ENCODE assay signal across 40 cellular contexts in genomic region chr1:55315552-55315951, GRCh38.
"Had no signal": no experiment of that assay in that cellular context is flagged by ENCODE, and none has a peak within 500 bp of the region (broad histone marks: within the 10 kb centered on the region; RNA-seq: fewer than 3 reads in every experiment).

No MANE protein-coding gene starts in this region.

- H3K36me3 ChIP-seq: adrenal gland, ascending aorta, brain microvascular endothelial cell, breast epithelium, cardiac muscle cell had no signal

- H3K27ac Mint-ChIP-seq: activated naive CD4-positive, alpha-beta T cell treated with anti-CD3 and anti-CD28 coated beads for 36 hours; activated naive CD4-positive, alpha-beta T cell treated with anti-CD3 and anti-CD28 coated beads, Interleukin-2, amount 10 ng/mL, durations not matched to agents 7 days and 5 days; activated naive CD4-positive, alpha-beta T cell treated with anti-CD3 and anti-CD28 coated beads, Interleukin-2, amount 50 U/mL, for 24 hours; activated naive CD4-positive, alpha-beta T cell treated with anti-CD3 and anti-CD28 coated beads, Interleukin-2, amount 50 U/mL, for 72 hours; activated naive CD8-positive, alpha-beta T cell; activated naive CD8-positive, alpha-beta T cell treated with anti-CD3 and anti-CD28 coated beads for 36 hours; activated naive CD8-positive, alpha-beta T cell treated with anti-CD3 and anti-CD28 coated beads, Interleukin-2, amount 10 ng/mL, durations not matched to agents 7 days and 5 days; activated naive CD8-positive, alpha-beta T cell treated with anti-CD3 and anti-CD28 coated beads, Interleukin-2, amount 50 U/mL, for 24 hours; activated T-cell treated with anti-CD3 and anti-CD28 coated beads, Interleukin-2, amount 50 U/mL, for 24 hours; activated T-cell treated with anti-CD3 and anti-CD28 coated beads, Interleukin-2, amount 50 U/mL, for 72 hours; activated T-helper 1 cell treated with anti-CD3 and anti-CD28 coated beads, Interleukin-12 subunit alpha, Interleukin-12 subunit beta, Interleukin-2, Interleukin-4 antibody, amounts not matched to agents 30 ng/mL and 10 ng/mL and 1 ng/mL, durations not matched to agents 14 hours and 24 hours and 36 hours; activated T-helper 17 cell treated with anti-CD3 and anti-CD28 coated beads, Interleukin-2, amount 50 U/mL, for 72 hours; activated T-helper 2 cell treated with anti-CD3 and anti-CD28 coated beads, Interferon-gamma antibody, Interleukin-2, Interleukin-4, amounts not matched to agents 10 μg/mL and 5 μg/mL and 100 μg/mL, durations not matched to agents 14 hours and 24 hours and 36 hours; brain had no signal

- H3K4me1 ChIP-seq: adrenal gland, ascending aorta, body of pancreas, breast epithelium had no signal

- H3K4me1 Mint-ChIP-seq: activated naive CD4-positive, alpha-beta T cell treated with anti-CD3 and anti-CD28 coated beads, Interleukin-2, amount 10 ng/mL, durations not matched to agents 7 days and 5 days; activated naive CD4-positive, alpha-beta T cell treated with anti-CD3 and anti-CD28 coated beads, Interleukin-2, amount 50 U/mL, for 24 hours; central memory CD8-positive, alpha-beta T cell had no signal

- ATAC-seq: activated naive CD4-positive, alpha-beta T cell treated with anti-CD3 and anti-CD28 coated beads, Interleukin-2, amount 50 U/mL, for 72 hours; activated naive CD8-positive, alpha-beta T cell treated with anti-CD3 and anti-CD28 coated beads, Interleukin-2, amount 50 U/mL, for 24 hours; activated T-cell treated with anti-CD3 and anti-CD28 coated beads, Interleukin-2, amount 50 U/mL, for 4 hours; activated T-cell treated with anti-CD3 and anti-CD28 coated beads, Interleukin-2, amount 50 U/mL, for 72 hours; activated T-helper 17 cell treated with anti-CD3 and anti-CD28 coated beads, Interleukin-2, amount 50 U/mL, for 72 hours; body of pancreas had no signal

- DNase-seq: activated effector memory CD4-positive, alpha-beta T cell treated with anti-CD3 and anti-CD28 coated beads, Interleukin-2, amount 50 U/mL, for 16 hours; activated effector memory CD4-positive, alpha-beta T cell treated with Interleukin-2 at 50 U/mL for 16 hours; activated gamma-delta T cell; activated gamma-delta T cell treated with Interleukin-2 at 50 U/mL for 16 hours; activated naive CD4-positive, alpha-beta T cell; activated naive CD4-positive, alpha-beta T cell treated with anti-CD3 and anti-CD28 coated beads for 36 hours; activated naive CD4-positive, alpha-beta T cell treated with anti-CD3 and anti-CD28 coated beads, Interleukin-2, amount 10 ng/mL, durations not matched to agents 7 days and 5 days; activated naive CD4-positive, alpha-beta T cell treated with anti-CD3 and anti-CD28 coated beads, Interleukin-2, amount 50 U/mL, for 16 hours; activated naive CD4-positive, alpha-beta T cell treated with Interleukin-2 at 50 U/mL for 16 hours; activated naive CD8-positive, alpha-beta T cell treated with anti-CD3 and anti-CD28 coated beads for 36 hours; activated naive CD8-positive, alpha-beta T cell treated with anti-CD3 and anti-CD28 coated beads, Interleukin-2, amount 10 ng/mL, durations not matched to agents 7 days and 5 days; activated naive CD8-positive, alpha-beta T cell treated with anti-CD3 and anti-CD28 coated beads, Interleukin-2, amount 50 U/mL, for 24 hours; activated T-cell treated with anti-CD3 and anti-CD28 coated beads, Interleukin-2, amount 50 U/mL, for 1 hour; activated T-cell treated with anti-CD3 and anti-CD28 coated beads, Interleukin-2, amount 50 U/mL, for 24 hours; activated T-cell treated with anti-CD3 and anti-CD28 coated beads, Interleukin-2, amount 50 U/mL, for 4 hours; activated T-cell treated with anti-CD3 and anti-CD28 coated beads, Interleukin-2, amount 50 U/mL, for 48 hours; activated T-cell treated with anti-CD3 and anti-CD28 coated beads, Interleukin-2, amount 50 U/mL, for 72 hours; adrenal gland; amniotic stem cell; amygdala; anterior cingulate cortex; aorta; body of pancreas; brain microvascular endothelial cell; caudate nucleus; central memory CD4-positive, alpha-beta T cell; cerebellar nuclear complex had no signal

- H3K9me3 Mint-ChIP-seq: activated naive CD4-positive, alpha-beta T cell treated with anti-CD3 and anti-CD28 coated beads for 36 hours; activated naive CD4-positive, alpha-beta T cell treated with anti-CD3 and anti-CD28 coated beads, Interleukin-2, amount 10 ng/mL, durations not matched to agents 7 days and 5 days; activated naive CD4-positive, alpha-beta T cell treated with anti-CD3 and anti-CD28 coated beads, Interleukin-2, amount 50 U/mL, for 24 hours; activated naive CD4-positive, alpha-beta T cell treated with anti-CD3 and anti-CD28 coated beads, Interleukin-2, amount 50 U/mL, for 72 hours; activated naive CD8-positive, alpha-beta T cell treated with anti-CD3 and anti-CD28 coated beads for 36 hours; activated naive CD8-positive, alpha-beta T cell treated with anti-CD3 and anti-CD28 coated beads, Interleukin-2, amount 10 ng/mL, durations not matched to agents 7 days and 5 days; activated naive CD8-positive, alpha-beta T cell treated with anti-CD3 and anti-CD28 coated beads, Interleukin-2, amount 50 U/mL, for 24 hours; activated T-cell treated with anti-CD3 and anti-CD28 coated beads, Interleukin-2, amount 50 U/mL, for 24 hours; activated T-cell treated with anti-CD3 and anti-CD28 coated beads, Interleukin-2, amount 50 U/mL, for 4 hours; activated T-cell treated with anti-CD3 and anti-CD28 coated beads, Interleukin-2, amount 50 U/mL, for 72 hours; activated T-helper 1 cell treated with anti-CD3 and anti-CD28 coated beads, Interleukin-12 subunit alpha, Interleukin-12 subunit beta, Interleukin-2, Interleukin-4 antibody, amounts not matched to agents 30 ng/mL and 10 ng/mL and 1 ng/mL, durations not matched to agents 14 hours and 24 hours and 36 hours; activated T-helper 17 cell treated with anti-CD3 and anti-CD28 coated beads, Interleukin-2, amount 50 U/mL, for 72 hours; activated T-helper 2 cell treated with anti-CD3 and anti-CD28 coated beads, Interferon-gamma antibody, Interleukin-2, Interleukin-4, amounts not matched to agents 10 μg/mL and 5 μg/mL and 100 μg/mL, durations not matched to agents 14 hours and 24 hours and 36 hours; brain; central memory CD8-positive, alpha-beta T cell had no signal

- H3K27me3 ChIP-seq: adrenal gland, ascending aorta, body of pancreas, brain microvascular endothelial cell, breast epithelium, cardiac muscle cell had no signal

- H3K27me3 Mint-ChIP-seq: activated naive CD8-positive, alpha-beta T cell treated with anti-CD3 and anti-CD28 coated beads for 36 hours; activated naive CD8-positive, alpha-beta T cell treated with anti-CD3 and anti-CD28 coated beads, Interleukin-2, amount 50 U/mL, for 24 hours; activated T-helper 17 cell treated with anti-CD3 and anti-CD28 coated beads, Interleukin-2, amount 50 U/mL, for 72 hours; brain had no signal

- H3K4me3 Mint-ChIP-seq: activated naive CD4-positive, alpha-beta T cell treated with anti-CD3 and anti-CD28 coated beads for 36 hours; activated naive CD4-positive, alpha-beta T cell treated with anti-CD3 and anti-CD28 coated beads, Interleukin-2, amount 10 ng/mL, durations not matched to agents 7 days and 5 days; activated naive CD4-positive, alpha-beta T cell treated with anti-CD3 and anti-CD28 coated beads, Interleukin-2, amount 50 U/mL, for 24 hours; activated naive CD8-positive, alpha-beta T cell; activated naive CD8-positive, alpha-beta T cell treated with anti-CD3 and anti-CD28 coated beads for 36 hours; activated naive CD8-positive, alpha-beta T cell treated with anti-CD3 and anti-CD28 coated beads, Interleukin-2, amount 10 ng/mL, durations not matched to agents 7 days and 5 days; activated naive CD8-positive, alpha-beta T cell treated with anti-CD3 and anti-CD28 coated beads, Interleukin-2, amount 50 U/mL, for 24 hours; activated T-cell treated with anti-CD3 and anti-CD28 coated beads, Interleukin-2, amount 50 U/mL, for 24 hours; activated T-cell treated with anti-CD3 and anti-CD28 coated beads, Interleukin-2, amount 50 U/mL, for 4 hours; activated T-cell treated with anti-CD3 and anti-CD28 coated beads, Interleukin-2, amount 50 U/mL, for 72 hours; activated T-helper 1 cell treated with anti-CD3 and anti-CD28 coated beads, Interleukin-12 subunit alpha, Interleukin-12 subunit beta, Interleukin-2, Interleukin-4 antibody, amounts not matched to agents 30 ng/mL and 10 ng/mL and 1 ng/mL, durations not matched to agents 14 hours and 24 hours and 36 hours; activated T-helper 17 cell treated with anti-CD3 and anti-CD28 coated beads, Interleukin-2, amount 50 U/mL, for 72 hours; brain; central memory CD8-positive, alpha-beta T cell had no signal

- H3K9me3 ChIP-seq: adrenal gland, ascending aorta, body of pancreas, breast epithelium had no signal

- FAIRE-seq: astrocyte, bronchial epithelial cell had no signal

- H3K4me3 ChIP-seq: adrenal gland, ascending aorta, body of pancreas, breast epithelium, cardiac muscle cell had no signal

- H3K27ac ChIP-seq: adrenal gland, ascending aorta, body of pancreas, brain microvascular endothelial cell, breast epithelium, cardiac muscle cell had no signal

- H3K36me3 Mint-ChIP-seq: activated naive CD4-positive, alpha-beta T cell treated with anti-CD3 and anti-CD28 coated beads, Interleukin-2, amount 10 ng/mL, durations not matched to agents 7 days and 5 days; activated naive CD4-positive, alpha-beta T cell treated with anti-CD3 and anti-CD28 coated beads, Interleukin-2, amount 50 U/mL, for 24 hours; activated naive CD4-positive, alpha-beta T cell treated with anti-CD3 and anti-CD28 coated beads, Interleukin-2, amount 50 U/mL, for 72 hours; activated naive CD8-positive, alpha-beta T cell; activated naive CD8-positive, alpha-beta T cell treated with anti-CD3 and anti-CD28 coated beads for 36 hours; activated naive CD8-positive, alpha-beta T cell treated with anti-CD3 and anti-CD28 coated beads, Interleukin-2, amount 10 ng/mL, durations not matched to agents 7 days and 5 days; brain had no signal
